ENCODE assay signal across 8 cellular contexts in the genomic region with DNA sequence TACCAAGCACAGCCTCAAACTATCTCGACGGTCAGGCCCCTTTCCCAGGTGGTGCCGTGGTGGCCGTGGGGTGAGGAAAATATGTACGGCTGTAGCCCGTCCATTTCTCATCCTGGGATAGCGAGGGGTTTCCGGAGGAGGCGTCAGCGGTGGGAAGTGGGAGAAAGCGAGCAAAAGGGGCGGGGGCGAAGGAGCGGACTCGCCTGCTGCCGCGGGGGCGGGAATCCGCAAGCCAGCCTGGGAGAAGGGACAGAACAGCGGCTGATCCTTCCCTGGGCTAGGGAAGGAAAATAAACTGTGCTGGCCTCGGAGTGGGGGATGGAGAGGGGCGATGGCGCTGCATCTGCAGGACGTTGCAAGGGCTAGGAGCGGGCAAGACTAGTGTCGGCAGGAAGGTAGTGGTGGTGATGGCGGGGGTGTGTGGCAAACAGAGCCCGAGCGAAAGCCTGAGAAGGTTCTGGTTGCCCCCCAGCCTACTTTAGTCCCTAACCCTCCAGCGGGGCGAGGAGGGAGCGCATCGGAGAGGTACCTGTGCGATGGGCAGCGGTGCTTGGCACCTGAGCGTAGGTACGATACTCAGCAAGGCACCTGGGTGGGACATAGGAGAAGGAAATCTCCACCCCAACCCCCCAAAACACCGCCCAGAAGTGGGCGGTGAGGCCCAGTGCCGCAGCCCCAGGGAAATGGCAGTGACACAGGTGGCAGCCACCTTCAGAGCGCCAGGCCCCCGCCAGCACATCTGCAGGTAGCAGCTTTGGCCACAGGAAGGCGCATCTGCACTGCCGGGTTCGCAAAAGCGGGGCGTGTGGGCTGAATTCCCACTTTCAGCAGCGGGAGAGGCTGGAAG. TPM values are rescaled to one million over a fixed set of nuclear protein-coding genes. Genes with fewer than 3 reads are reported as not detected.
DNase-seq lines count a peak whose midpoint lies in the region; ATAC-seq and TF ChIP-seq lines count a peak whose summit lies in the region.

No MANE protein-coding gene starts in this region.

- H3K4me1 Mint-ChIP-seq in endodermal cell, result peaks cover 17% of the 10 kb centered on the region
- H3K4me1 Mint-ChIP-seq in neural progenitor cell, result peaks cover 10% of the 10 kb centered on the region

- peak overlapping the region; percentile 87 for H3K4me3 Mint-ChIP-seq in endodermal cell
- peak overlapping the region; percentile 84 for H3K4me3 Mint-ChIP-seq in neural progenitor cell

- DNase-seq in DMS 273 (lab: John Stamatoyannopoulos, UW; ENCODE audit: unreplicated experiment), result peak; percentile 87
- DNase-seq in RWPE1 (ENCODE audit: low spot score), result peak; percentile 52
- DNase-seq in endodermal cell, result peak; percentile 96
- DNase-seq in neural progenitor cell (ENCODE audit: low spot score), result peak; percentile 83
- no peak for DNase-seq in AML-193 (lab: John Stamatoyannopoulos, UW)
- DNase-seq in HEK293T (ENCODE audit: extremely low spot score), result no peak

- ATAC-seq in HG03354 (IDR thresholded peaks at IDR 0.05; ENCODE audit: poor library complexity, severe bottlenecking, unreplicated experiment) (peak; percentile 38), GM18873 (IDR thresholded peaks at IDR 0.05; ENCODE audit: low FRiP score, unreplicated experiment) (no peak)

- H3K27ac Mint-ChIP-seq in endodermal cell (peak overlapping the region; percentile 94), neural progenitor cell (no peak overlapping the region)

- peak overlapping the region; percentile 33 for H3K9ac ChIP-seq in endodermal cell (ENCODE audit: extremely low read depth, low read length, poor library complexity, severe bottlenecking)
- H3K9ac ChIP-seq in neural progenitor cell, result no peak overlapping the region

- TF ChIP-seq CTCF in RWPE1 (conservative IDR thresholded peaks at IDR 0.05; ENCODE audit: low read depth) (peak; percentile 92), endodermal cell (conservative IDR thresholded peaks at IDR 0.05) (peak; percentile 93), neural progenitor cell (IDR thresholded peaks at IDR 0.05) (peak; percentile 73)

- no peaks in the 10 kb centered on the region for H4K20me1 ChIP-seq in neural progenitor cell (ENCODE audit: low read depth)

- H3K27me3 ChIP-seq in endodermal cell (ENCODE audit: control insufficient read depth, insufficient read depth, low read length, poor library complexity, severe bottlenecking) (no peaks in the 10 kb centered on the region), neural progenitor cell (peaks cover 14% of the 10 kb centered on the region)

- H3K36me3 Mint-ChIP-seq in endodermal cell (ENCODE audit: low read depth) (peaks cover 6% of the 10 kb centered on the region), neural progenitor cell (no peaks in the 10 kb centered on the region)

- POLR2A ChIA-PET in RWPE1 (lab: Yijun Ruan, JAX; ENCODE audit: low non-redundant PET), result no interaction called here
- POLR2A ChIA-PET in HEK293T (lab: Yijun Ruan, JAX), result no interaction called here

- H3K27me3 Mint-ChIP-seq in endodermal cell (ENCODE audit: insufficient read depth), result no peaks in the 10 kb centered on the region
- peaks cover 7% of the 10 kb centered on the region for H3K27me3 Mint-ChIP-seq in neural progenitor cell (ENCODE audit: insufficient read depth, low read depth)

- H3F3A ChIP-seq in neural progenitor cell (ENCODE audit: low read depth), result peaks cover 7% of the 10 kb centered on the region

- H3K36me3 ChIP-seq in endodermal cell (ENCODE audit: control insufficient read depth, insufficient read depth, low read length), result no peaks in the 10 kb centered on the region
- H3K36me3 ChIP-seq in neural progenitor cell, result no peaks in the 10 kb centered on the region

- H3K4me1 ChIP-seq in endodermal cell (ENCODE audit: control insufficient read depth, insufficient read depth, low read length), result no peaks in the 10 kb centered on the region
- peaks cover 6% of the 10 kb centered on the region for H3K4me1 ChIP-seq in neural progenitor cell

- H3K4me2 ChIP-seq in neural progenitor cell, result peak overlapping the region; percentile 80

- WGBS in endodermal cell (ENCODE audit: insufficient coverage in 1 of 2, insufficient read length in 1 of 2), 2 experiments, result 7 to 8% methylated on average over 8 to 48 of the region's 48 CpGs

- CTCF ChIA-PET in RWPE1 (lab: Yijun Ruan, JAX) (interaction anchor here (0.6 kb wide), 4 partner anchors 9 to 413 kb away, joined by 3 to 10 read pairs (median 4); no protein-coding TSS in a partner anchor), HEK293T (lab: Yijun Ruan, JAX) (no interaction called here)

- H3K79me2 ChIP-seq in neural progenitor cell (ENCODE audit: low read depth), result no peaks in the 10 kb centered on the region

- no peak overlapping the region for H3K27ac ChIP-seq in RWPE1
- no peak overlapping the region for H3K27ac ChIP-seq in endodermal cell (ENCODE audit: low read depth, low read length)
- no peak overlapping the region for H3K27ac ChIP-seq in neural progenitor cell

- H3K9me3 ChIP-seq in endodermal cell (ENCODE audit: control insufficient read depth, low read length), result no peaks in the 10 kb centered on the region
- no peaks in the 10 kb centered on the region for H3K9me3 ChIP-seq in neural progenitor cell (ENCODE audit: low read depth)

- H2AFZ ChIP-seq in neural progenitor cell (replicated peaks), result peak overlapping the region; percentile 97

- H3K4me3 ChIP-seq in endodermal cell (ENCODE audit: low read length) (peak overlapping the region; percentile 85), neural progenitor cell (peak overlapping the region; percentile 61)

- no peaks in the 10 kb centered on the region for H3K9me3 Mint-ChIP-seq in endodermal cell
- no peaks in the 10 kb centered on the region for H3K9me3 Mint-ChIP-seq in neural progenitor cell

TF ChIP-seq in HEK293T, 16 proteins besides CTCF, POLR2A, EP300 and RAD21:
- no peak for TF ChIP-seq CTBP1 (IDR thresholded peaks at IDR 0.05; ENCODE audit: borderline replicate concordance)
- no peak for TF ChIP-seq ARNT (IDR thresholded peaks at IDR 0.05)
- no peak for TF ChIP-seq FOXK2 (IDR thresholded peaks at IDR 0.05)
- no peak for TF ChIP-seq TARDBP (IDR thresholded peaks at IDR 0.05)
- TF ChIP-seq ELF4 (IDR thresholded peaks at IDR 0.05), result no peak
- TF ChIP-seq HDGF (IDR thresholded peaks at IDR 0.05; ENCODE audit: borderline replicate concordance), result no peak
- TF ChIP-seq NFRKB (IDR thresholded peaks at IDR 0.05), result no peak
- no peak for TF ChIP-seq BHLHE40 (IDR thresholded peaks at IDR 0.05; ENCODE audit: borderline replicate concordance)
- no peak for TF ChIP-seq FOXM1 (IDR thresholded peaks at IDR 0.05; ENCODE audit: borderline replicate concordance)
- TF ChIP-seq ZNF384 (IDR thresholded peaks at IDR 0.05), result no peak
- TF ChIP-seq LEF1 (IDR thresholded peaks at IDR 0.05; ENCODE audit: borderline replicate concordance), result no peak
- TF ChIP-seq FOXA1 (IDR thresholded peaks at IDR 0.05), result no peak
- no peak for TF ChIP-seq SUZ12 (IDR thresholded peaks at IDR 0.05)
- TF ChIP-seq L3MBTL2 (conservative IDR thresholded peaks at IDR 0.05), result no peak

RNA-seq across cellular contexts. Expression of gene STEAP1B, which starts 49.9 kb away (rescaled TPM):
- total RNA-seq in endodermal cell (10 to 100 TPM; 30.5 to 54.2 TPM), neural progenitor cell (ENCODE audit: low replicate concordance) (1.6 and 3.0 TPM in 2 replicates)
- polyA plus RNA-seq in endodermal cell (2013, experiment 1 of 2), result 4.3 TPM
- polyA plus RNA-seq in endodermal cell (2013, experiment 2 of 2), result 5.1 TPM

Comparison
In these comparisons a context has a peak if more than half of its experiments do, and no peak if none do; other contexts are left out.
1. DNase-seq: peak in DMS 273 (single experiment), RWPE1 (single experiment), endodermal cell (single experiment) and neural progenitor cell (single experiment); none in AML-193 (0 of 2) and HEK293T (single experiment).
2. Peak in every context shown above with its lines, with median percentiles within 50 percentile points of each other: CTCF ChIP-seq.